ENCODE assay signal across 1 cellular context in genomic region chr19:5127710-5128109, GRCh38.
TF ChIP-seq lines count a peak whose summit lies in the region.

No MANE protein-coding gene starts in this region.

TF ChIP-seq in H1, 55 proteins besides CTCF, POLR2A, EP300 and RAD21 (continued from another document):
- no peak for TF ChIP-seq CBX5 (IDR thresholded peaks at IDR 0.05; ENCODE audit: low read depth, low read length)
- no peak for TF ChIP-seq HDAC6 (IDR thresholded peaks at IDR 0.05; ENCODE audit: low read depth, low read length)
- TF ChIP-seq SRF (IDR thresholded peaks at IDR 0.05; ENCODE audit: low read depth, low read length), result no peak
- no peak for TF ChIP-seq ZNF274 (IDR thresholded peaks at IDR 0.05; ENCODE audit: borderline replicate concordance, extremely low read depth, low read length)
- no peak for TF ChIP-seq ATF2 (IDR thresholded peaks at IDR 0.05; ENCODE audit: low read length)
- no peak for TF ChIP-seq CREB1 (IDR thresholded peaks at IDR 0.05)
- TF ChIP-seq BACH1 (IDR thresholded peaks at IDR 0.05; ENCODE audit: low read length), result no peak
- TF ChIP-seq FOSL1 (IDR thresholded peaks at IDR 0.05; ENCODE audit: insufficient read depth, low read depth, low read length), result no peak
- TF ChIP-seq POU5F1 (IDR thresholded peaks at IDR 0.05; ENCODE audit: low read depth, low read length), result no peak
- TF ChIP-seq RNF2 (IDR thresholded peaks at IDR 0.05; ENCODE audit: borderline replicate concordance, low read depth, low read length, missing control alignments, poor library complexity, severe bottlenecking), result no peak
- no peak for TF ChIP-seq TAF7 (optimal IDR thresholded peaks at IDR 0.05; ENCODE audit: borderline replicate concordance, low read depth, low read length)
- no peak for TF ChIP-seq POLR2AphosphoS5 (IDR thresholded peaks at IDR 0.05; ENCODE audit: low read depth, low read length)
- no peak for TF ChIP-seq YY1 (IDR thresholded peaks at IDR 0.05; ENCODE audit: low read depth, low read length)
- TF ChIP-seq GTF2F1 (IDR thresholded peaks at IDR 0.05; ENCODE audit: borderline replicate concordance, low read depth, low read length), result no peak
- no peak for TF ChIP-seq SIN3A (conservative IDR thresholded peaks at IDR 0.05 in 1 of 2, IDR thresholded peaks at IDR 0.05 in 1 of 2; ENCODE audit: low read depth in 1 of 2, low read length in 2 of 2)
- TF ChIP-seq E2F6 (IDR thresholded peaks at IDR 0.05), result no peak
- no peak for TF ChIP-seq JUND (IDR thresholded peaks at IDR 0.05; ENCODE audit: low read length)
